ENCODE assay signal across 1 cellular context in genomic region chr5:176823076-176823481, GRCh38.
TF ChIP-seq lines count a peak whose summit lies in the region.

No MANE protein-coding gene starts in this region.

TF ChIP-seq in K562, 482 proteins besides CTCF, POLR2A, EP300 and RAD21:
- TF ChIP-seq CHD7 (IDR thresholded peaks at IDR 0.05; ENCODE audit: low read depth, low read length) (no peak), BRD9 (IDR thresholded peaks at IDR 0.05; ENCODE audit: low read depth, partially characterized antibody) (no peak), ZNF551 (CRISPR knock-in tag; IDR thresholded peaks at IDR 0.05) (no peak), ZNF740 (CRISPR knock-in tag; IDR thresholded peaks at IDR 0.05) (0 out of 2 replicates have a peak, but pooled peaks have one; percentile 63), ZNF740 (tag; IDR thresholded peaks at IDR 0.05) (no peak), HMGN3 (IDR thresholded peaks at IDR 0.05; ENCODE audit: borderline replicate concordance, extremely low read depth, insufficient read length, low read depth, low read length) (no peak), ZNF239 (CRISPR knock-in tag; IDR thresholded peaks at IDR 0.05) (no peak), RAD51 (IDR thresholded peaks at IDR 0.05; ENCODE audit: borderline replicate concordance, low read depth) (0 out of 2 replicates have a peak, but pooled peaks have one; percentile 11), MEF2D (tag; conservative IDR thresholded peaks at IDR 0.05; ENCODE audit: low read depth) (no peak), ATF4 (CRISPR knock-in tag; IDR thresholded peaks at IDR 0.05) (no peak), SRSF9 (IDR thresholded peaks at IDR 0.05; ENCODE audit: borderline replicate concordance, low read depth, low read length) (no peak), USF2 (CRISPR knock-in tag; IDR thresholded peaks at IDR 0.05) (peak; percentile 66), SMAD1 (IDR thresholded peaks at IDR 0.05; ENCODE audit: low read depth, low read length, partially characterized antibody) (no peak), KDM4B (IDR thresholded peaks at IDR 0.05; ENCODE audit: borderline replicate concordance in 2 of 2, low read depth in 1 of 2) (no peak), NR2C2 (CRISPR knock-in tag; IDR thresholded peaks at IDR 0.05) (no peak), NR2C2 (tag; IDR thresholded peaks at IDR 0.05) (peak; percentile 64), VEZF1 (CRISPR knock-in tag; IDR thresholded peaks at IDR 0.05) (peak; percentile 14; the same call in 1 of the 2 replicates), TEAD2 (tag; IDR thresholded peaks at IDR 0.05) (no peak), USF1 (CRISPR knock-in tag; IDR thresholded peaks at IDR 0.05) (peak; percentile 76), PTBP1 (IDR thresholded peaks at IDR 0.05; ENCODE audit: low read depth, low read length) (no peak), ETV5 (CRISPR knock-in tag; IDR thresholded peaks at IDR 0.05; ENCODE audit: low read depth) (no peak)
